ENCODE assay signal across 3 cellular contexts in the genomic region with DNA sequence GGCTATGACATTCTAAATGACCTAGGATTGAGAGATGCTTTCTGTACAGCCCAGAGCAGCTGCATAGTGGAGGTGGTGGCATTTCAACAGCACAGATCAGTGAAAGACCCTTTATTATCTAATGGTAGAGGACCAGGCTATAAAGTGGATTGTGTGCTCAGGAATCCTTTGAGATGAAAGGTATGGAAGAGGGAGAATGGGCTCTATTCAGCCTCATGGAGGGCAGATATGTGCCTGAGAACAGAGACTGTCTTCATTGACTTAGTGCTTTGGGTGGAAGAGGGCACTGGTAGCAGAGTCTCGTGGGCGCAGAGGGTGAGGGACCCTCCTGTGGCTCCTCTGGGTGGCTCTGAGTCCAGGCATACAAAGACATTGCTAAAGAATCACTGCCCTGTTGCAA.
"Had no signal": no experiment of that assay in that cellular context is flagged by ENCODE, and none has a peak within 500 bp of the region (broad histone marks: within the 10 kb centered on the region; RNA-seq: fewer than 3 reads in every experiment).

No MANE protein-coding gene starts in this region.

- ATAC-seq: GM12878 had no signal

- H3K4me3 ChIP-seq: GM12878 had no signal

- DNase-seq: GDM1, GF-D8 had no signal
